Comparison of ENCODE assay signal across 16 cellular contexts in genomic region chr12:46177842-46178608, GRCh38.
DNase-seq lines count a peak whose midpoint lies in the region; ATAC-seq and TF ChIP-seq lines count a peak whose summit lies in the region.
"Had no signal": no experiment of that assay in that cellular context is flagged by ENCODE, and none has a peak within 500 bp of the region (broad histone marks: within the 10 kb centered on the region; RNA-seq: fewer than 3 reads in every experiment).

No MANE protein-coding gene starts in this region.

- H3K4me3 Mint-ChIP-seq in activated T-cell treated with anti-CD3 and anti-CD28 coated beads, Interleukin-2, amount 50 U/mL, for 24 hours: peak overlapping the region; percentile 2
- H3K4me3 Mint-ChIP-seq in activated T-helper 17 cell treated with anti-CD3 and anti-CD28 coated beads, Interleukin-2, amount 50 U/mL, for 72 hours: peak overlapping the region; percentile 26

- no peak overlapping the region for H2BK12ac ChIP-seq in trophoblast cell (ENCODE audit: low read length)

- no peak overlapping the region for H4K8ac ChIP-seq in trophoblast cell (ENCODE audit: low read depth, low read length)

- H3K36me3 ChIP-seq in HEK293 (ENCODE audit: control insufficient read depth in 2 of 2, insufficient read depth in 1 of 2, low read length in 2 of 2) (no peaks in the 10 kb centered on the region), trophoblast cell (ENCODE audit: control insufficient read depth in 1 of 2, insufficient read depth in 2 of 2, low read length in 2 of 2) (peaks cover 1 to 2% of the 10 kb centered on the region in 2 experiments)
- H3K36me3 ChIP-seq: MG63 had no signal

- H3K4me3 ChIP-seq in HEK293 (ENCODE audit: low read depth, low read length): no peak overlapping the region
- no peak overlapping the region for H3K4me3 ChIP-seq in trophoblast cell (ENCODE audit: low read depth, low read length)
- H3K4me3 ChIP-seq: MG63, psoas muscle had no signal

- H4K91ac ChIP-seq in trophoblast cell (ENCODE audit: low read depth, low read length): no peak overlapping the region

- H3K4me1 ChIP-seq in HEK293 (ENCODE audit: control insufficient read depth, insufficient read depth, low read length) (no peaks in the 10 kb centered on the region), trophoblast cell (ENCODE audit: control insufficient read depth in 1 of 2, insufficient read depth in 2 of 2, low read length in 2 of 2) (peaks cover 2 to 3% of the 10 kb centered on the region in 2 experiments)
- H3K4me1 ChIP-seq: psoas muscle had no signal

- no peak overlapping the region for H2BK120ac ChIP-seq in trophoblast cell (ENCODE audit: insufficient read depth, low read length, poor library complexity)

- H3K36me3 Mint-ChIP-seq in activated T-cell treated with anti-CD3 and anti-CD28 coated beads, Interleukin-2, amount 50 U/mL, for 24 hours (ENCODE audit: low read depth): peaks cover 17% of the 10 kb centered on the region
- H3K36me3 Mint-ChIP-seq in activated T-helper 17 cell treated with anti-CD3 and anti-CD28 coated beads, Interleukin-2, amount 50 U/mL, for 72 hours (ENCODE audit: low read depth): peaks cover 11% of the 10 kb centered on the region

- H3K23ac ChIP-seq in trophoblast cell (ENCODE audit: low read length): no peak overlapping the region

- no CpG with 5 or more reads among the region's 5 CpGs for WGBS in trophoblast cell (ENCODE audit: extremely low coverage, insufficient coverage, insufficient read length)

- peaks cover 4% of the 10 kb centered on the region for H3K79me1 ChIP-seq in trophoblast cell (ENCODE audit: low read length)

- peak; percentile 73 for ATAC-seq in activated T-helper 17 cell treated with anti-CD3 and anti-CD28 coated beads, Interleukin-2, amount 50 U/mL, for 72 hours (replicated peaks)
- no peak for ATAC-seq in Right ventricle myocardium inferior

- no peaks in the 10 kb centered on the region for H3K27me3 ChIP-seq in trophoblast cell (ENCODE audit: insufficient read depth, low read length)
- H3K27me3 ChIP-seq: MG63 had no signal

- intact Hi-C loops in Right ventricle myocardium inferior (cut with DNase I): no loop called here

- H3K4ac ChIP-seq in trophoblast cell (ENCODE audit: low read depth, low read length): no peak overlapping the region

- H4K12ac ChIP-seq in trophoblast cell (ENCODE audit: low read depth, low read length): no peak overlapping the region

- POLR2A ChIA-PET in HEK293 (lab: Yijun Ruan, JAX): no interaction called here

- no peak for TF ChIP-seq CTCF in HEK293 (tag by site-specific recombination; IDR thresholded peaks at IDR 0.05)

- CTCF ChIA-PET in HEK293 (lab: Yijun Ruan, JAX): interaction anchor here (0.5 kb wide), 1 partner anchor 498 kb away, joined by 3 read pairs; no protein-coding TSS in a partner anchor

- H3K4me2 ChIP-seq in trophoblast cell (ENCODE audit: low read length): no peak overlapping the region

- H3K9me3 ChIP-seq in HEK293 (ENCODE audit: control insufficient read depth, insufficient read depth, low read depth, low read length): no peaks in the 10 kb centered on the region
- no peaks in the 10 kb centered on the region for H3K9me3 ChIP-seq in trophoblast cell (ENCODE audit: insufficient read depth, low read depth, low read length)
- H3K9me3 ChIP-seq: MG63, psoas muscle had no signal

- peaks cover 54% of the 10 kb centered on the region for H3K4me1 Mint-ChIP-seq in activated T-cell treated with anti-CD3 and anti-CD28 coated beads, Interleukin-2, amount 50 U/mL, for 24 hours (ENCODE audit: low read depth)
- peaks cover 29% of the 10 kb centered on the region for H3K4me1 Mint-ChIP-seq in activated T-helper 17 cell treated with anti-CD3 and anti-CD28 coated beads, Interleukin-2, amount 50 U/mL, for 72 hours

- H2AK5ac ChIP-seq in trophoblast cell (ENCODE audit: low read length): peak overlapping the region; percentile 35

- no peak overlapping the region for H3K27ac ChIP-seq in HEK293 (ENCODE audit: extremely low read depth, low read depth, low read length)
- H3K27ac ChIP-seq in trophoblast cell (ENCODE audit: low read depth, low read length): no peak overlapping the region
- H3K27ac ChIP-seq: epithelial cell of prostate, psoas muscle had no signal

- no peaks in the 10 kb centered on the region for H3K79me2 ChIP-seq in trophoblast cell (ENCODE audit: control insufficient read depth, insufficient read depth, low read length, poor library complexity)

- H3K14ac ChIP-seq in trophoblast cell (ENCODE audit: low read length): peak overlapping the region; percentile 53

- no peak overlapping the region for H2BK5ac ChIP-seq in trophoblast cell (ENCODE audit: low read depth, low read length, poor library complexity)

- H3K18ac ChIP-seq in trophoblast cell (ENCODE audit: low read length): peak overlapping the region; percentile 49

- H3K9me3 Mint-ChIP-seq in activated T-cell treated with anti-CD3 and anti-CD28 coated beads, Interleukin-2, amount 50 U/mL, for 24 hours: no peaks in the 10 kb centered on the region
- H3K9me3 Mint-ChIP-seq in activated T-helper 17 cell treated with anti-CD3 and anti-CD28 coated beads, Interleukin-2, amount 50 U/mL, for 72 hours: no peaks in the 10 kb centered on the region

- no peak overlapping the region for H3K9ac ChIP-seq in trophoblast cell (ENCODE audit: low read length)

- peak overlapping the region; percentile 67 for H3K27ac Mint-ChIP-seq in activated T-cell treated with anti-CD3 and anti-CD28 coated beads, Interleukin-2, amount 50 U/mL, for 24 hours
- no peak overlapping the region for H3K27ac Mint-ChIP-seq in activated T-helper 17 cell treated with anti-CD3 and anti-CD28 coated beads, Interleukin-2, amount 50 U/mL, for 72 hours

- peak overlapping the region; percentile 23 for H2AFZ ChIP-seq in trophoblast cell (ENCODE audit: insufficient read depth, low read length, poor library complexity)

- H3K27me3 Mint-ChIP-seq in activated T-cell treated with anti-CD3 and anti-CD28 coated beads, Interleukin-2, amount 50 U/mL, for 24 hours: no peaks in the 10 kb centered on the region
- H3K27me3 Mint-ChIP-seq in activated T-helper 17 cell treated with anti-CD3 and anti-CD28 coated beads, Interleukin-2, amount 50 U/mL, for 72 hours: no peaks in the 10 kb centered on the region

- no peak for DNase-seq in activated T-cell treated with anti-CD3 and anti-CD28 coated beads, Interleukin-2, amount 50 U/mL, for 24 hours
- DNase-seq in activated T-cell treated with anti-CD3 and anti-CD28 coated beads for 4 hours (no peak), trophoblast cell (no peak), Right ventricle myocardium inferior (ENCODE audit: missing footprints) (no peak), H4 (ENCODE audit: low spot score) (no peak), LoVo (ENCODE audit: low spot score) (no peak)
- DNase-seq: activated CD4-positive, CD25-positive, alpha-beta regulatory T cell treated with anti-CD3 and anti-CD28 coated beads, Interleukin-2, amount 50 U/mL, for 72 hours; activated gamma-delta T cell treated with Interleukin-2 at 50 U/mL for 16 hours; caudate nucleus; DMS53; MG63; NCI-H2171 treated with DMSO at 0.1 percent for 48 hours; psoas muscle had no signal

TF ChIP-seq in HEK293, 187 proteins besides CTCF, POLR2A, EP300 and RAD21:
- TF ChIP-seq ZFP3 (tag by site-specific recombination; IDR thresholded peaks at IDR 0.05; ENCODE audit: low read depth) (no peak), PRDM1 (tag by site-specific recombination; IDR thresholded peaks at IDR 0.05) (peak; percentile 76)
